Comparison of ENCODE assay signal across 2 cellular contexts in genomic region chr2:28422903-28423741, GRCh38.
TF ChIP-seq lines count a peak whose summit lies in the region.

No MANE protein-coding gene starts in this region.

TF ChIP-seq in liver, 16 proteins besides CTCF, POLR2A, EP300 and RAD21 (continued from another document):
- no peak for TF ChIP-seq SP1 (IDR thresholded peaks at IDR 0.05)
- no peak for TF ChIP-seq ATF3 (IDR thresholded peaks at IDR 0.05)

TF ChIP-seq in HepG2, 621 proteins besides CTCF, POLR2A, EP300 and RAD21 (continued from another document):
- TF ChIP-seq ZNF563 (CRISPR knock-in tag; IDR thresholded peaks at IDR 0.05) = no peak
- no peak for TF ChIP-seq KDM5A (IDR thresholded peaks at IDR 0.05; ENCODE audit: borderline replicate concordance, low read length)
- no peak for TF ChIP-seq RERE (CRISPR knock-in tag; IDR thresholded peaks at IDR 0.05; ENCODE audit: low read depth)
- TF ChIP-seq MTF1 (CRISPR knock-in tag; IDR thresholded peaks at IDR 0.05) = no peak
- no peak for TF ChIP-seq HMGA1 (CRISPR knock-in tag; conservative IDR thresholded peaks at IDR 0.05)
- TF ChIP-seq PLRG1 (conservative IDR thresholded peaks at IDR 0.05) = no peak
- TF ChIP-seq SNRNP70 (IDR thresholded peaks at IDR 0.05; ENCODE audit: low read depth, low read length) = no peak
- no peak for TF ChIP-seq HOXA3 (CRISPR knock-in tag; IDR thresholded peaks at IDR 0.05)
